In genomic region chr3:13877911-13878710, GRCh38 we compare ENCODE assay signal across 1 cellular context.
TF ChIP-seq lines count a peak whose summit lies in the region.

No MANE protein-coding gene starts in this region.

TF ChIP-seq in HEK293, 187 proteins besides CTCF, POLR2A, EP300 and RAD21 (continued from another document and continues in another):
- TF ChIP-seq GLI2 (tag by site-specific recombination; IDR thresholded peaks at IDR 0.05; ENCODE audit: borderline replicate concordance, low read depth) (no peak), ZNF585B (tag by site-specific recombination; IDR thresholded peaks at IDR 0.05) (no peak), YY2 (tag by site-specific recombination; IDR thresholded peaks at IDR 0.05) (no peak), ZNF132 (tag by site-specific recombination; IDR thresholded peaks at IDR 0.05; ENCODE audit: borderline replicate concordance) (no peak), ZNF664 (tag by site-specific recombination; IDR thresholded peaks at IDR 0.05) (no peak), ZNF48 (tag by site-specific recombination; IDR thresholded peaks at IDR 0.05) (no peak), ZNF596 (tag by site-specific recombination; IDR thresholded peaks at IDR 0.05) (no peak), GLIS2 (tag by site-specific recombination; IDR thresholded peaks at IDR 0.05) (no peak), PRDM10 (tag by site-specific recombination; IDR thresholded peaks at IDR 0.05) (peak; percentile 66), REPIN1 (tag by site-specific recombination; IDR thresholded peaks at IDR 0.05; ENCODE audit: low read depth) (no peak), ZEB2 (tag by site-specific recombination; IDR thresholded peaks at IDR 0.05) (0 out of 2 replicates have a peak, but pooled peaks have one; percentile 32), ZNF391 (tag by site-specific recombination; IDR thresholded peaks at IDR 0.05; ENCODE audit: borderline replicate concordance, low read depth) (no peak), ZNF274 (IDR thresholded peaks at IDR 0.05; ENCODE audit: low read length) (no peak), ZNF274 (tag by site-specific recombination; IDR thresholded peaks at IDR 0.05; ENCODE audit: borderline replicate concordance) (no peak), SCRT2 (tag by site-specific recombination; IDR thresholded peaks at IDR 0.05) (no peak), AEBP2 (tag by site-specific recombination; IDR thresholded peaks at IDR 0.05; ENCODE audit: borderline replicate concordance) (no peak), PATZ1 (tag by site-specific recombination; IDR thresholded peaks at IDR 0.05) (no peak), ZFHX2 (tag by site-specific recombination; conservative IDR thresholded peaks at IDR 0.05) (no peak), ZNF501 (tag by site-specific recombination; IDR thresholded peaks at IDR 0.05) (no peak), SALL2 (tag by site-specific recombination; IDR thresholded peaks at IDR 0.05; ENCODE audit: borderline replicate concordance) (no peak), IKZF3 (tag by site-specific recombination; IDR thresholded peaks at IDR 0.05) (no peak), GLIS1 (tag by site-specific recombination; IDR thresholded peaks at IDR 0.05) (peak; percentile 57), ZXDB (tag by site-specific recombination; IDR thresholded peaks at IDR 0.05) (no peak), KLF1 (tag by site-specific recombination; IDR thresholded peaks at IDR 0.05) (no peak), KLF17 (tag by site-specific recombination; IDR thresholded peaks at IDR 0.05) (no peak), ZNF571 (tag by site-specific recombination; IDR thresholded peaks at IDR 0.05) (no peak), ZNF19 (tag by site-specific recombination; IDR thresholded peaks at IDR 0.05; ENCODE audit: low read depth) (no peak), YY1 (tag by site-specific recombination; IDR thresholded peaks at IDR 0.05) (no peak), ZNF133 (tag by site-specific recombination; IDR thresholded peaks at IDR 0.05) (no peak), MEIS1 (CRISPR knock-in tag; IDR thresholded peaks at IDR 0.05; ENCODE audit: borderline replicate concordance) (no peak), ZSCAN18 (tag by site-specific recombination; IDR thresholded peaks at IDR 0.05) (no peak), ZIC2 (tag by site-specific recombination; IDR thresholded peaks at IDR 0.05) (0 out of 2 replicates have a peak, but pooled peaks have one; percentile 32), ZBTB49 (tag by site-specific recombination; IDR thresholded peaks at IDR 0.05; ENCODE audit: low read depth) (no peak), ZNF561 (tag by site-specific recombination; IDR thresholded peaks at IDR 0.05; ENCODE audit: borderline replicate concordance) (no peak), ZNF335 (tag by site-specific recombination; conservative IDR thresholded peaks at IDR 0.05) (peak; percentile 36; the same call in 1 of the 2 replicates), GLI4 (tag by site-specific recombination; IDR thresholded peaks at IDR 0.05) (no peak)
- TF ChIP-seq, protein P1, sequence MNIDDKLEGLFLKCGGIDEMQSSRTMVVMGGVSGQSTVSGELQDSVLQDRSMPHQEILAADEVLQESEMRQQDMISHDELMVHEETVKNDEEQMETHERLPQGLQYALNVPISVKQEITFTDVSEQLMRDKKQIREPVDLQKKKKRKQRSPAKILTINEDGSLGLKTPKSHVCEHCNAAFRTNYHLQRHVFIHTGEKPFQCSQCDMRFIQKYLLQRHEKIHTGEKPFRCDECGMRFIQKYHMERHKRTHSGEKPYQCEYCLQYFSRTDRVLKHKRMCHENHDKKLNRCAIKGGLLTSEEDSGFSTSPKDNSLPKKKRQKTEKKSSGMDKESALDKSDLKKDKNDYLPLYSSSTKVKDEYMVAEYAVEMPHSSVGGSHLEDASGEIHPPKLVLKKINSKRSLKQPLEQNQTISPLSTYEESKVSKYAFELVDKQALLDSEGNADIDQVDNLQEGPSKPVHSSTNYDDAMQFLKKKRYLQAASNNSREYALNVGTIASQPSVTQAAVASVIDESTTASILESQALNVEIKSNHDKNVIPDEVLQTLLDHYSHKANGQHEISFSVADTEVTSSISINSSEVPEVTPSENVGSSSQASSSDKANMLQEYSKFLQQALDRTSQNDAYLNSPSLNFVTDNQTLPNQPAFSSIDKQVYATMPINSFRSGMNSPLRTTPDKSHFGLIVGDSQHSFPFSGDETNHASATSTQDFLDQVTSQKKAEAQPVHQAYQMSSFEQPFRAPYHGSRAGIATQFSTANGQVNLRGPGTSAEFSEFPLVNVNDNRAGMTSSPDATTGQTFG (tag by site-specific recombination; IDR thresholded peaks at IDR 0.05; ENCODE audit: borderline replicate concordance) = no peak
- TF ChIP-seq, protein P2, sequence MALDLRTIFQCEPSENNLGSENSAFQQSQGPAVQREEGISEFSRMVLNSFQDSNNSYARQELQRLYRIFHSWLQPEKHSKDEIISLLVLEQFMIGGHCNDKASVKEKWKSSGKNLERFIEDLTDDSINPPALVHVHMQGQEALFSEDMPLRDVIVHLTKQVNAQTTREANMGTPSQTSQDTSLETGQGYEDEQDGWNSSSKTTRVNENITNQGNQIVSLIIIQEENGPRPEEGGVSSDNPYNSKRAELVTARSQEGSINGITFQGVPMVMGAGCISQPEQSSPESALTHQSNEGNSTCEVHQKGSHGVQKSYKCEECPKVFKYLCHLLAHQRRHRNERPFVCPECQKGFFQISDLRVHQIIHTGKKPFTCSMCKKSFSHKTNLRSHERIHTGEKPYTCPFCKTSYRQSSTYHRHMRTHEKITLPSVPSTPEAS (tag by site-specific recombination; IDR thresholded peaks at IDR 0.05) = no peak
- TF ChIP-seq, protein P3, sequence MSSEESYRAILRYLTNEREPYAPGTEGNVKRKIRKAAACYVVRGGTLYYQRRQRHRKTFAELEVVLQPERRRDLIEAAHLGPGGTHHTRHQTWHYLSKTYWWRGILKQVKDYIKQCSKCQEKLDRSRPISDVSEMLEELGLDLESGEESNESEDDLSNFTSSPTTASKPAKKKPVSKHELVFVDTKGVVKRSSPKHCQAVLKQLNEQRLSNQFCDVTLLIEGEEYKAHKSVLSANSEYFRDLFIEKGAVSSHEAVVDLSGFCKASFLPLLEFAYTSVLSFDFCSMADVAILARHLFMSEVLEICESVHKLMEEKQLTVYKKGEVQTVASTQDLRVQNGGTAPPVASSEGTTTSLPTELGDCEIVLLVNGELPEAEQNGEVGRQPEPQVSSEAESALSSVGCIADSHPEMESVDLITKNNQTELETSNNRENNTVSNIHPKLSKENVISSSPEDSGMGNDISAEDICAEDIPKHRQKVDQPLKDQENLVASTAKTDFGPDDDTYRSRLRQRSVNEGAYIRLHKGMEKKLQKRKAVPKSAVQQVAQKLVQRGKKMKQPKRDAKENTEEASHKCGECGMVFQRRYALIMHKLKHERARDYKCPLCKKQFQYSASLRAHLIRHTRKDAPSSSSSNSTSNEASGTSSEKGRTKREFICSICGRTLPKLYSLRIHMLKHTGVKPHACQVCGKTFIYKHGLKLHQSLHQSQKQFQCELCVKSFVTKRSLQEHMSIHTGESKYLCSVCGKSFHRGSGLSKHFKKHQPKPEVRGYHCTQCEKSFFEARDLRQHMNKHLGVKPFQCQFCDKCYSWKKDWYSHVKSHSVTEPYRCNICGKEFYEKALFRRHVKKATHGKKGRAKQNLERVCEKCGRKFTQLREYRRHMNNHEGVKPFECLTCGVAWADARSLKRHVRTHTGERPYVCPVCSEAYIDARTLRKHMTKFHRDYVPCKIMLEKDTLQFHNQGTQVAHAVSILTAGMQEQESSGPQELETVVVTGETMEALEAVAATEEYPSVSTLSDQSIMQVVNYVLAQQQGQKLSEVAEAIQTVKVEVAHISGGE (tag by site-specific recombination; conservative IDR thresholded peaks at IDR 0.05; ENCODE audit: low read depth) = no peak
- TF ChIP-seq, protein P4, sequence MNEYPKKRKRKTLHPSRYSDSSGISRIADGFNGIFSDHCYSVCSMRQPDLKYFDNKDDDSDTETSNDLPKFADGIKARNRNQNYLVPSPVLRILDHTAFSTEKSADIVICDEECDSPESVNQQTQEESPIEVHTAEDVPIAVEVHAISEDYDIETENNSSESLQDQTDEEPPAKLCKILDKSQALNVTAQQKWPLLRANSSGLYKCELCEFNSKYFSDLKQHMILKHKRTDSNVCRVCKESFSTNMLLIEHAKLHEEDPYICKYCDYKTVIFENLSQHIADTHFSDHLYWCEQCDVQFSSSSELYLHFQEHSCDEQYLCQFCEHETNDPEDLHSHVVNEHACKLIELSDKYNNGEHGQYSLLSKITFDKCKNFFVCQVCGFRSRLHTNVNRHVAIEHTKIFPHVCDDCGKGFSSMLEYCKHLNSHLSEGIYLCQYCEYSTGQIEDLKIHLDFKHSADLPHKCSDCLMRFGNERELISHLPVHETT (tag by site-specific recombination; IDR thresholded peaks at IDR 0.05) = no peak
